In genomic region chr7:17142831-17143541, GRCh38 we compare ENCODE assay signal across 9 cellular contexts.
A peak's percentile ranks its signal among the peaks of the same experiment; 100 is the strongest.
DNase-seq lines count a peak whose midpoint lies in the region; ATAC-seq and TF ChIP-seq lines count a peak whose summit lies in the region.
"Had no signal": no experiment of that assay in that cellular context is flagged by ENCODE, and none has a peak within 500 bp of the region (broad histone marks: within the 10 kb centered on the region; RNA-seq: fewer than 3 reads in every experiment).

No MANE protein-coding gene starts in this region.

- no peaks in the 10 kb centered on the region for H3K27me3 Mint-ChIP-seq in activated T-cell treated with anti-CD3 and anti-CD28 coated beads, Interleukin-2, amount 50 U/mL, for 24 hours
- H3K27me3 Mint-ChIP-seq in activated B cell treated with CpG ODN at 0.5 μM for 24 hours = no peaks in the 10 kb centered on the region
- no peaks in the 10 kb centered on the region for H3K27me3 Mint-ChIP-seq in stimulated activated memory B cell treated with anti-CD40 and anti-IgM and Interleukin-4, amounts not matched to agents 10 μg/mL and 1 μg/mL and 100 μg/mL, for 72 hours

- no peaks in the 10 kb centered on the region for H3K36me3 Mint-ChIP-seq in activated T-cell treated with anti-CD3 and anti-CD28 coated beads, Interleukin-2, amount 50 U/mL, for 24 hours (ENCODE audit: low read depth)
- H3K36me3 Mint-ChIP-seq in activated B cell treated with CpG ODN at 0.5 μM for 24 hours (ENCODE audit: low read depth) = no peaks in the 10 kb centered on the region
- H3K36me3 Mint-ChIP-seq in stimulated activated memory B cell treated with anti-CD40 and anti-IgM and Interleukin-4, amounts not matched to agents 10 μg/mL and 1 μg/mL and 100 μg/mL, for 72 hours = no peaks in the 10 kb centered on the region

- peak overlapping the region; percentile 35 for H3K4me3 Mint-ChIP-seq in activated T-cell treated with anti-CD3 and anti-CD28 coated beads, Interleukin-2, amount 50 U/mL, for 24 hours
- H3K4me3 Mint-ChIP-seq in activated B cell treated with CpG ODN at 0.5 μM for 24 hours = peak overlapping the region; percentile 16
- peak overlapping the region; percentile 17 for H3K4me3 Mint-ChIP-seq in stimulated activated memory B cell treated with anti-CD40 and anti-IgM and Interleukin-4, amounts not matched to agents 10 μg/mL and 1 μg/mL and 100 μg/mL, for 72 hours

- peak overlapping the region; percentile 92 for H3K27ac Mint-ChIP-seq in activated T-cell treated with anti-CD3 and anti-CD28 coated beads, Interleukin-2, amount 50 U/mL, for 24 hours
- no peak overlapping the region for H3K27ac Mint-ChIP-seq in activated B cell treated with CpG ODN at 0.5 μM for 24 hours
- peak overlapping the region; percentile 71 for H3K27ac Mint-ChIP-seq in stimulated activated memory B cell treated with anti-CD40 and anti-IgM and Interleukin-4, amounts not matched to agents 10 μg/mL and 1 μg/mL and 100 μg/mL, for 72 hours

- no peaks in the 10 kb centered on the region for H3K9me3 Mint-ChIP-seq in activated T-cell treated with anti-CD3 and anti-CD28 coated beads, Interleukin-2, amount 50 U/mL, for 24 hours
- H3K9me3 Mint-ChIP-seq in activated B cell treated with CpG ODN at 0.5 μM for 24 hours = no peaks in the 10 kb centered on the region
- H3K9me3 Mint-ChIP-seq in stimulated activated memory B cell treated with anti-CD40 and anti-IgM and Interleukin-4, amounts not matched to agents 10 μg/mL and 1 μg/mL and 100 μg/mL, for 72 hours = no peaks in the 10 kb centered on the region

- H3K4me3 ChIP-seq in fibroblast of villous mesenchyme (ENCODE audit: low read depth, low read length) = no peak overlapping the region

- TF ChIP-seq CTCF in activated B cell treated with CpG ODN at 0.5 μM for 24 hours (IDR thresholded peaks at IDR 0.05) (no peak), fibroblast of villous mesenchyme (IDR thresholded peaks at IDR 0.05; ENCODE audit: insufficient read depth, low read depth, low read length) (no peak), GM20000 (IDR thresholded peaks at IDR 0.05; ENCODE audit: extremely low read depth, missing control alignments) (no peak)

- intact Hi-C loops in activated B cell treated with CpG ODN at 0.5 μM for 24 hours (cut with micrococcal nuclease) = no loop called here

- peaks cover 70% of the 10 kb centered on the region for H3K4me1 Mint-ChIP-seq in activated T-cell treated with anti-CD3 and anti-CD28 coated beads, Interleukin-2, amount 50 U/mL, for 24 hours (ENCODE audit: low read depth)
- peaks cover 22% of the 10 kb centered on the region for H3K4me1 Mint-ChIP-seq in activated B cell treated with CpG ODN at 0.5 μM for 24 hours
- peaks cover 27% of the 10 kb centered on the region for H3K4me1 Mint-ChIP-seq in stimulated activated memory B cell treated with anti-CD40 and anti-IgM and Interleukin-4, amounts not matched to agents 10 μg/mL and 1 μg/mL and 100 μg/mL, for 72 hours

- CTCF ChIA-PET in activated B cell treated with CpG ODN at 0.5 μM for 24 hours (lab: Charles Lee) = no interaction called here

- DNase-seq in activated T-cell treated with anti-CD3 and anti-CD28 coated beads, Interleukin-2, amount 50 U/mL, for 24 hours = no peak
- no peak for DNase-seq in activated T-cell treated with anti-CD3 and anti-CD28 coated beads for 4 hours
- DNase-seq in activated B cell treated with CpG ODN at 0.5 μM for 24 hours = no peak
- peak; percentile 29 for DNase-seq in fibroblast of villous mesenchyme (ENCODE audit: low read depth)
- DNase-seq in activated CD4-positive, alpha-beta T cell treated with anti-CD3 and anti-CD28 coated beads for 4 hours = no peak
- no peak for DNase-seq in GM20000 (ENCODE audit: low spot score)
- DNase-seq in NCI-H1694 (lab: John Stamatoyannopoulos, UW) = no peak
- DNase-seq: amniotic stem cell had no signal

- no peak for ATAC-seq in activated B cell treated with CpG ODN at 0.5 μM for 24 hours (ENCODE audit: low read depth)
- ATAC-seq in stimulated activated memory B cell treated with anti-CD40 and anti-IgM and Interleukin-4, amounts not matched to agents 10 μg/mL and 1 μg/mL and 100 μg/mL, for 72 hours = no peak

- POLR2A ChIA-PET in activated B cell treated with CpG ODN at 0.5 μM for 24 hours (lab: Charles Lee) = interaction anchor here (0.7 to 1.0 kb wide), 2 partner anchors 15 to 156 kb away, joined by 3 to 7 read pairs; partner anchors contain the start of gene AHR
